1 cellular context compared by ENCODE assay signal in the genomic region with DNA sequence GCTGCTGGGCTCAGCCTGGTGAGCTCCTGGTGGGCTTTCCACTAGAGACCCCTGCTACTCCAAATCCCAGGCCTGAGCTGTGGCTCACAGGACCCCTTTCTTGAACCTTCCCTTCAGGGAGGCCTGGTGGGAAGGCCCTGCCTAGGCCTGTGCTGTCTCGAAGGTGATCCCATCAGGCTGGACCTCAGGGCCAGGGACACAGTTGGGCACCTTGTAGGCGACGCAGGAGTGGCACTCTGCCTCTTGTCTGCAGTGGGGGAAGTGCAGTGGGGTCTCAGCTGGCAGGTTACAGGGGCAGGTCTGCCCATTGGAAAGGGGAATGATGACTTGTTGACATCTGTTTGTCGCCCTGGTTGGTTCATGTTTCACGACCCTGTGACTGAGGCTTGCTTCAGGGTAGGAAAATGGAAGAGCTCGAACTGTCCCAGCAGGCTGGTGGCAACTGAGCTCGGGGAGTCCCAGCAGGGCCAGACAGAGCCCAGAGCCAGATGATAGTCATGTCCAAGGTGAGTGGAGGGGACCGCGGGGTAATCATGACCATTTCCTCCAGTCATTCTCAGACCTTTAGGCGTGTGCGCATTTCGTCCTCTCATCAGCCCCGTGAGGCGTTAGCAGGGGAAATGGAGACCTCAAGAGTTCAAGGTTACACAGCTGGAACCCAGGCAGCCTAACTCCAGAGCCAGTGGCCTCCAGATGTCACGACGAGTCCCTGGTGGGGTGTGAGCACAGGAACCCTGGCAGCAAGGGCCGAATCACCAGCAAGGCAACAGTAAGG.
A peak's percentile ranks its signal among the peaks of the same experiment; 100 is the strongest.
TF ChIP-seq lines count a peak whose summit lies in the region.

No MANE protein-coding gene starts in this region.

TF ChIP-seq in HepG2, 621 proteins besides CTCF, POLR2A, EP300 and RAD21 (continued from another document):
- TF ChIP-seq ZBTB39 (CRISPR knock-in tag; IDR thresholded peaks at IDR 0.05), result no peak
- TF ChIP-seq FOXM1 (CRISPR knock-in tag; IDR thresholded peaks at IDR 0.05), result no peak
- peak; percentile 6; the same call in 1 of the 2 replicates for TF ChIP-seq ZNF687 (CRISPR knock-in tag; IDR thresholded peaks at IDR 0.05)
- TF ChIP-seq ZKSCAN8 (CRISPR knock-in tag; IDR thresholded peaks at IDR 0.05; ENCODE audit: borderline replicate concordance), result no peak
- 0 out of 2 replicates have a peak, but pooled peaks have one; percentile 19 for TF ChIP-seq KDM5B (CRISPR knock-in tag; IDR thresholded peaks at IDR 0.05; ENCODE audit: borderline replicate concordance)
- no peak for TF ChIP-seq ATF5 (CRISPR knock-in tag; IDR thresholded peaks at IDR 0.05; ENCODE audit: low read depth)
- TF ChIP-seq ZNF296 (CRISPR knock-in tag; conservative IDR thresholded peaks at IDR 0.05), result no peak; the same call in none of the 2 replicates
- TF ChIP-seq, protein P1, sequence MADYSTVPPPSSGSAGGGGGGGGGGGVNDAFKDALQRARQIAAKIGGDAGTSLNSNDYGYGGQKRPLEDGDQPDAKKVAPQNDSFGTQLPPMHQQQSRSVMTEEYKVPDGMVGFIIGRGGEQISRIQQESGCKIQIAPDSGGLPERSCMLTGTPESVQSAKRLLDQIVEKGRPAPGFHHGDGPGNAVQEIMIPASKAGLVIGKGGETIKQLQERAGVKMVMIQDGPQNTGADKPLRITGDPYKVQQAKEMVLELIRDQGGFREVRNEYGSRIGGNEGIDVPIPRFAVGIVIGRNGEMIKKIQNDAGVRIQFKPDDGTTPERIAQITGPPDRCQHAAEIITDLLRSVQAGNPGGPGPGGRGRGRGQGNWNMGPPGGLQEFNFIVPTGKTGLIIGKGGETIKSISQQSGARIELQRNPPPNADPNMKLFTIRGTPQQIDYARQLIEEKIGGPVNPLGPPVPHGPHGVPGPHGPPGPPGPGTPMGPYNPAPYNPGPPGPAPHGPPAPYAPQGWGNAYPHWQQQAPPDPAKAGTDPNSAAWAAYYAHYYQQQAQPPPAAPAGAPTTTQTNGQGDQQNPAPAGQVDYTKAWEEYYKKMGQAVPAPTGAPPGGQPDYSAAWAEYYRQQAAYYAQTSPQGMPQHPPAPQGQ (CRISPR knock-in tag; IDR thresholded peaks at IDR 0.05; ENCODE audit: borderline replicate concordance), result no peak
- TF ChIP-seq, protein P2, sequence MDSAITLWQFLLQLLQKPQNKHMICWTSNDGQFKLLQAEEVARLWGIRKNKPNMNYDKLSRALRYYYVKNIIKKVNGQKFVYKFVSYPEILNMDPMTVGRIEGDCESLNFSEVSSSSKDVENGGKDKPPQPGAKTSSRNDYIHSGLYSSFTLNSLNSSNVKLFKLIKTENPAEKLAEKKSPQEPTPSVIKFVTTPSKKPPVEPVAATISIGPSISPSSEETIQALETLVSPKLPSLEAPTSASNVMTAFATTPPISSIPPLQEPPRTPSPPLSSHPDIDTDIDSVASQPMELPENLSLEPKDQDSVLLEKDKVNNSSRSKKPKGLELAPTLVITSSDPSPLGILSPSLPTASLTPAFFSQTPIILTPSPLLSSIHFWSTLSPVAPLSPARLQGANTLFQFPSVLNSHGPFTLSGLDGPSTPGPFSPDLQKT (CRISPR knock-in tag; IDR thresholded peaks at IDR 0.05; ENCODE audit: borderline replicate concordance), result no peak
- TF ChIP-seq SKI (IDR thresholded peaks at IDR 0.05; ENCODE audit: partially characterized antibody), result no peak
- no peak for TF ChIP-seq CEBPZ (IDR thresholded peaks at IDR 0.05; ENCODE audit: low read length)
- TF ChIP-seq TP53 (CRISPR knock-in tag; conservative IDR thresholded peaks at IDR 0.05), result no peak
- no peak for TF ChIP-seq CBX2 (IDR thresholded peaks at IDR 0.05; ENCODE audit: low read depth, low read length)
- no peak for TF ChIP-seq CBX2 (CRISPR knock-in tag; IDR thresholded peaks at IDR 0.05; ENCODE audit: low read depth)
- no peak; the same call in 1 of the 2 replicates for TF ChIP-seq GABPB1 (CRISPR knock-in tag; IDR thresholded peaks at IDR 0.05)
- 0 out of 2 replicates have a peak, but pooled peaks have one; percentile 39 for TF ChIP-seq CAMTA2 (CRISPR knock-in tag; IDR thresholded peaks at IDR 0.05; ENCODE audit: borderline replicate concordance)
- TF ChIP-seq, protein P3, sequence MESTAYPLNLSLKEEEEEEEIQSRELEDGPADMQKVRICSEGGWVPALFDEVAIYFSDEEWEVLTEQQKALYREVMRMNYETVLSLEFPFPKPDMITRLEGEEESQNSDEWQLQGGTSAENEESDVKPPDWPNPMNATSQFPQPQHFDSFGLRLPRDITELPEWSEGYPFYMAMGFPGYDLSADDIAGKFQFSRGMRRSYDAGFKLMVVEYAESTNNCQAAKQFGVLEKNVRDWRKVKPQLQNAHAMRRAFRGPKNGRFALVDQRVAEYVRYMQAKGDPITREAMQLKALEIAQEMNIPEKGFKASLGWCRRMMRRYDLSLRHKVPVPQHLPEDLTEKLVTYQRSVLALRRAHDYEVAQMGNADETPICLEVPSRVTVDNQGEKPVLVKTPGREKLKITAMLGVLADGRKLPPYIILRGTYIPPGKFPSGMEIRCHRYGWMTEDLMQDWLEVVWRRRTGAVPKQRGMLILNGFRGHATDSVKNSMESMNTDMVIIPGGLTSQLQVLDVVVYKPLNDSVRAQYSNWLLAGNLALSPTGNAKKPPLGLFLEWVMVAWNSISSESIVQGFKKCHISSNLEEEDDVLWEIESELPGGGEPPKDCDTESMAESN (CRISPR knock-in tag; conservative IDR thresholded peaks at IDR 0.05), result no peak; the same call in 1 of the 2 replicates
- no peak for TF ChIP-seq GLI4 (CRISPR knock-in tag; IDR thresholded peaks at IDR 0.05; ENCODE audit: borderline replicate concordance)
- TF ChIP-seq ZFX (CRISPR knock-in tag; IDR thresholded peaks at IDR 0.05; ENCODE audit: low read depth), result no peak; the same call in 1 of the 2 replicates
- no peak for TF ChIP-seq ELF1 (CRISPR knock-in tag; IDR thresholded peaks at IDR 0.05)
- no peak for TF ChIP-seq HNRNPK (IDR thresholded peaks at IDR 0.05; ENCODE audit: low read depth, low read length, poor library complexity, severe bottlenecking)
- no peak for TF ChIP-seq MAF1 (CRISPR knock-in tag; IDR thresholded peaks at IDR 0.05; ENCODE audit: borderline replicate concordance)
- TF ChIP-seq SRSF1 (optimal IDR thresholded peaks at IDR 0.05; ENCODE audit: low read depth, low read length), result peak; percentile 44
- TF ChIP-seq BCL6 (CRISPR knock-in tag; IDR thresholded peaks at IDR 0.05), result no peak
- TF ChIP-seq ARNTL (CRISPR knock-in tag; IDR thresholded peaks at IDR 0.05), result no peak
- TF ChIP-seq PRDM15 (CRISPR knock-in tag; IDR thresholded peaks at IDR 0.05), result no peak
- no peak for TF ChIP-seq ZNF101 (CRISPR knock-in tag; IDR thresholded peaks at IDR 0.05; ENCODE audit: borderline replicate concordance, low read depth)
- TF ChIP-seq GRHL1 (CRISPR knock-in tag; conservative IDR thresholded peaks at IDR 0.05), result no peak
